Comparison of ENCODE assay signal across 13 cellular contexts in the genomic region with DNA sequence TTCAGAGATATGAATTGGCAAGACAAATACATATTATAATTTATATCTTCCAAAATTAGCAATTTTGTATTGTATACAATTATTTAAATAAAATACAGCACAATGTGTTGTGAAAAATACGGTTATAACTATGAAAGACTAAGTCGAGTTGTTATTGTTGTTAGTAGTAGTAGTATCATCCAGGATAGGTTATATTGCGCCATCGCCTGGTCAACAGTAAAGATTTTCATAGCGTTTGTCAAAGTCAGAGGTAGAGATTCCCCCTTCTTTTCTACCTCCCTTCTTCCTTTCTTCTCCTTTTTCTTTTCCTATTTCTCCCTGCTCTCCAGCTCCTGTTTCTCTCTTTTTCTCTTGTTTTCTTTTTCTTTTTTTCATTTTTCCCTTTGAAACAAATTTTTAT.
DNase-seq lines count a peak whose midpoint lies in the region; ATAC-seq, FAIRE-seq and TF ChIP-seq lines count a peak whose summit lies in the region.
"Had no signal": no experiment of that assay in that cellular context is flagged by ENCODE, and none has a peak within 500 bp of the region (broad histone marks: within the 10 kb centered on the region; RNA-seq: fewer than 3 reads in every experiment).

No MANE protein-coding gene starts in this region.

- H4K20me1 ChIP-seq in H1 (replicated peaks in 1 of 2; ENCODE audit: control insufficient read depth in 1 of 2, insufficient read depth in 2 of 2, low read length in 2 of 2) (no peaks in the 10 kb centered on the region), osteoblast (ENCODE audit: insufficient read depth, low read length) (no peaks in the 10 kb centered on the region)

- no peak overlapping the region for H3K4ac ChIP-seq in H1 (replicated peaks; ENCODE audit: insufficient read length, low read depth, low read length)

- H3K27ac ChIP-seq in H1 (ENCODE audit: low read depth, low read length) (no peak overlapping the region), osteoblast (ENCODE audit: low read depth, low read length) (no peak overlapping the region)

- TF ChIP-seq EP300 in H1 (IDR thresholded peaks at IDR 0.05; ENCODE audit: borderline replicate concordance in 1 of 2, low read depth in 2 of 2, low read length in 2 of 2) = no peak

- no peak overlapping the region for H2BK15ac ChIP-seq in H1 (ENCODE audit: low read length)

- H2BK5ac ChIP-seq in H1 (ENCODE audit: low read depth, low read length) = no peak overlapping the region

- H3K23me2 ChIP-seq in H1 (ENCODE audit: low read depth, low read length) = no peaks in the 10 kb centered on the region

- FAIRE-seq in H1 (lab: Jason Lieb, UNC) = peak; percentile 82

- DNase-seq in DMS 273 (lab: John Stamatoyannopoulos, UW; ENCODE audit: unreplicated experiment) = peak; percentile 13
- DNase-seq in DMS 273 treated with DMSO at 0.1 percent for 48 hours (lab: John Stamatoyannopoulos, UW) = no peak
- DNase-seq in NCI-H69 (lab: John Stamatoyannopoulos, UW) = peak; percentile 36
- DNase-seq in H1 (ENCODE audit: low read depth in 1 of 2, low spot score in 2 of 2) = no peak
- no peak for DNase-seq in osteoblast (ENCODE audit: insufficient read length, low spot score, missing footprints)
- DNase-seq in dedifferentiated amniotic fluid mesenchymal stem cell (ENCODE audit: extremely low spot score) = no peak
- DNase-seq in KBM-7 = no peak
- DNase-seq: 8988T; effector CD8-positive, alpha-beta T cell; MG63; naive thymus-derived CD8-positive, alpha-beta T cell; NCI-H526 had no signal

- CTCF ChIA-PET in H1 (lab: Charles Lee; ENCODE audit: partially characterized antibody) = no interaction called here

- 23% methylated on average over 5 of the region's 5 CpGs; no CpG with 5 or more reads in 1 of the 2 experiments for WGBS in H1 (ENCODE audit: extremely low coverage in 1 of 2, insufficient coverage in 1 of 2, insufficient read length in 1 of 2, insufficient replicate concordance in 2 of 2, low coverage in 1 of 2, low lambda C conversion rate in 2 of 2, missing lambda C conversion rate in 1 of 2), 2 experiments

- TF ChIP-seq POLR2A in H1 (IDR thresholded peaks at IDR 0.05; ENCODE audit: control extremely low read depth in 1 of 2, low read depth in 2 of 2, low read length in 2 of 2) = no peak

- no peak overlapping the region for H2AFZ ChIP-seq in H1 (ENCODE audit: low read length)
- H2AFZ ChIP-seq in osteoblast (ENCODE audit: low read length) = no peak overlapping the region

- H3K79me1 ChIP-seq in H1 (ENCODE audit: low read depth, low read length) = no peaks in the 10 kb centered on the region

- no peak overlapping the region for H4K8ac ChIP-seq in H1 (ENCODE audit: extremely low read depth, insufficient read depth, low read length)

- POLR2A ChIA-PET in H1 (lab: Charles Lee; ENCODE audit: partially characterized antibody) = no interaction called here

- no peak overlapping the region for H3K9ac ChIP-seq in H1 (replicated peaks in 1 of 4; ENCODE audit: extremely low read depth in 1 of 4, low read depth in 3 of 4, low read length in 3 of 4)

- H3K23ac ChIP-seq in H1 (ENCODE audit: insufficient read length) = no peak overlapping the region

- TF ChIP-seq RAD21 in H1 (IDR thresholded peaks at IDR 0.05 in 1 of 2, conservative IDR thresholded peaks at IDR 0.05 in 1 of 2; ENCODE audit: low read depth in 2 of 2, low read length in 2 of 2) = peak; percentile 77 to 84

- no peak overlapping the region for H3K18ac ChIP-seq in H1 (ENCODE audit: extremely low read depth, low read length)

- ATAC-seq in HG03432 (IDR thresholded peaks at IDR 0.05; ENCODE audit: unreplicated experiment) = no peak
- ATAC-seq: naive thymus-derived CD8-positive, alpha-beta T cell had no signal

- no peak overlapping the region for H3K4me3 ChIP-seq in H1 (ENCODE audit: extremely low read depth in 1 of 4, insufficient read depth in 2 of 4, low read depth in 3 of 4, low read length in 4 of 4)
- no peak overlapping the region for H3K4me3 ChIP-seq in osteoblast (ENCODE audit: insufficient read depth, low read length)
- H3K4me3 ChIP-seq: MG63 had no signal

- no peak overlapping the region for H4K5ac ChIP-seq in H1 (ENCODE audit: insufficient read length, low read depth, low read length)

- no peak overlapping the region for H3K56ac ChIP-seq in H1 (replicated peaks; ENCODE audit: insufficient read length, low read depth, low read length)

- in situ Hi-C loops in KBM-7 (cut with MboI; ENCODE audit: low pct_unique_long_range_greater_than_20kb, low sequenced_read_pairs) = no loop called here

- H3K14ac ChIP-seq in H1 (ENCODE audit: insufficient read length) = no peak overlapping the region

- H3K36me3 ChIP-seq in H1 (ENCODE audit: control insufficient read depth in 2 of 4, insufficient read depth in 4 of 4, low read length in 3 of 4) = no peaks in the 10 kb centered on the region
- H3K36me3 ChIP-seq in osteoblast (ENCODE audit: insufficient read depth, low read length) = no peaks in the 10 kb centered on the region
- H3K36me3 ChIP-seq: MG63 had no signal

- no peak overlapping the region for H2BK120ac ChIP-seq in H1 (replicated peaks; ENCODE audit: low read depth, low read length)

- no peak overlapping the region for H4K91ac ChIP-seq in H1 (replicated peaks; ENCODE audit: insufficient read length, low read length)

- H2BK12ac ChIP-seq in H1 (ENCODE audit: low read depth, low read length) = no peak overlapping the region

- H3K9me3 ChIP-seq in H1 (ENCODE audit: insufficient read depth in 2 of 2, low read depth in 1 of 2, low read length in 1 of 2) (no peaks in the 10 kb centered on the region), osteoblast (ENCODE audit: low read depth, low read length) (no peaks in the 10 kb centered on the region)

- no peak overlapping the region for H2BK20ac ChIP-seq in H1 (ENCODE audit: low read length)

- no peak overlapping the region for H2AK5ac ChIP-seq in H1 (ENCODE audit: low read depth, low read length)

- H3K4me1 ChIP-seq in H1 (replicated peaks in 1 of 4; ENCODE audit: control insufficient read depth in 3 of 4, insufficient read depth in 4 of 4, low read length in 3 of 4) (no peaks in the 10 kb centered on the region), osteoblast (ENCODE audit: insufficient read depth, low read length) (no peaks in the 10 kb centered on the region)

- H3K27me3 ChIP-seq in H1 (replicated peaks in 1 of 4; ENCODE audit: control insufficient read depth in 3 of 4, extremely low read depth in 1 of 4, insufficient read depth in 3 of 4, low read length in 3 of 4) (no peaks in the 10 kb centered on the region), osteoblast (ENCODE audit: insufficient read depth, low read length) (no peaks in the 10 kb centered on the region)
- H3K27me3 ChIP-seq: MG63 had no signal

- TF ChIP-seq CTCF in H1 (IDR thresholded peaks at IDR 0.05; ENCODE audit: control extremely low read depth in 1 of 3, insufficient read depth in 1 of 3, low read depth in 1 of 3, low read length in 3 of 3) (peak in 2 of 3 experiments; percentile 23 to 60; a peak in 2 of 4 replicates), osteoblast (IDR thresholded peaks at IDR 0.05; ENCODE audit: extremely low read depth, low read depth, low read length) (peak; percentile 31)

- H3K79me2 ChIP-seq in H1 (ENCODE audit: control insufficient read depth in 1 of 2, insufficient read depth in 2 of 2, low read length in 2 of 2) (no peaks in the 10 kb centered on the region), osteoblast (ENCODE audit: insufficient read depth, low read length) (no peaks in the 10 kb centered on the region)

- H3K4me2 ChIP-seq in H1 (ENCODE audit: insufficient read depth in 1 of 2, low read depth in 2 of 2, low read length in 2 of 2) (no peak overlapping the region), osteoblast (ENCODE audit: insufficient read depth, low read length) (no peak overlapping the region)

TF ChIP-seq in H1, 55 proteins besides CTCF, POLR2A, EP300 and RAD21:
- TF ChIP-seq CEBPB (IDR thresholded peaks at IDR 0.05; ENCODE audit: low read depth, low read length) (peak; percentile 77; the same call in 1 of the 2 replicates), KDM5A (IDR thresholded peaks at IDR 0.05; ENCODE audit: low read length) (no peak)

Comparison
In these comparisons a context has a peak if more than half of its experiments do, and no peak if none do; other contexts are left out.
1. DNase-seq: peak in DMS 273 (single experiment) and NCI-H69 (single experiment); none in DMS 273 treated with DMSO at 0.1 percent for 48 hours (single experiment), H1 (0 of 2), osteoblast (single experiment), dedifferentiated amniotic fluid mesenchymal stem cell (single experiment) and KBM-7 (single experiment).